26 cellular contexts compared by ENCODE assay signal in genomic region chr3:97230486-97230885, GRCh38.
"Had no signal": no experiment of that assay in that cellular context is flagged by ENCODE, and none has a peak within 500 bp of the region (broad histone marks: within the 10 kb centered on the region; RNA-seq: fewer than 3 reads in every experiment).

No MANE protein-coding gene starts in this region.

- ATAC-seq: esophagus mucosa, gastrocnemius medialis, heart right ventricle, left cardiac atrium, left lung, left ventricle myocardium superior, lower lobe of right lung, mucosa of descending colon had no signal

- H3K9me3 Mint-ChIP-seq: endodermal cell had no signal

- H3K27me3 ChIP-seq: dorsolateral prefrontal cortex, esophagus squamous epithelium, gastrocnemius medialis, heart right ventricle, left lung had no signal

- H3K36me3 Mint-ChIP-seq: naive B cell had no signal

- H3K27me3 Mint-ChIP-seq: naive B cell had no signal

- H3K4me1 ChIP-seq: gastrocnemius medialis, heart right ventricle, left lung, lower lobe of right lung had no signal

- FAIRE-seq: endometrium, islet of Langerhans, keratinocyte had no signal

- H3K4me3 ChIP-seq: coronary artery, dorsolateral prefrontal cortex, esophagus squamous epithelium, gastrocnemius medialis, heart right ventricle, left lung, lower lobe of right lung, mucosa of descending colon had no signal

- DNase-seq: dermis blood vessel endothelial cell; dorsolateral prefrontal cortex; effector CD4-positive, alpha-beta T cell; effector memory CD4-positive, alpha-beta T cell; endodermal cell; esophagus squamous epithelium; foreskin fibroblast; foreskin melanocyte; gastrocnemius medialis; glutamatergic neuron; head of caudate nucleus; heart right ventricle; hippocampal formation; left cardiac atrium; left lung; left ventricle myocardium superior; lower lobe of right lung; mesenchymal stem cell; mucosa of descending colon; naive B cell had no signal

- H3K27ac ChIP-seq: coronary artery, dorsolateral prefrontal cortex, gastrocnemius medialis, heart right ventricle, left lung, lower lobe of right lung had no signal

- H3K36me3 ChIP-seq: esophagus squamous epithelium, gastrocnemius medialis, heart right ventricle, left lung, lower lobe of right lung had no signal

- H3K27ac Mint-ChIP-seq: endodermal cell, naive B cell had no signal

- H3K9me3 ChIP-seq: esophagus squamous epithelium, gastrocnemius medialis, left lung, lower lobe of right lung, mucosa of descending colon had no signal

- H3K4me1 Mint-ChIP-seq: naive B cell had no signal

- H3K4me3 Mint-ChIP-seq: endodermal cell, mesothelial cell of epicardium, naive B cell had no signal
